22 cellular contexts compared by ENCODE assay signal in the genomic region with DNA sequence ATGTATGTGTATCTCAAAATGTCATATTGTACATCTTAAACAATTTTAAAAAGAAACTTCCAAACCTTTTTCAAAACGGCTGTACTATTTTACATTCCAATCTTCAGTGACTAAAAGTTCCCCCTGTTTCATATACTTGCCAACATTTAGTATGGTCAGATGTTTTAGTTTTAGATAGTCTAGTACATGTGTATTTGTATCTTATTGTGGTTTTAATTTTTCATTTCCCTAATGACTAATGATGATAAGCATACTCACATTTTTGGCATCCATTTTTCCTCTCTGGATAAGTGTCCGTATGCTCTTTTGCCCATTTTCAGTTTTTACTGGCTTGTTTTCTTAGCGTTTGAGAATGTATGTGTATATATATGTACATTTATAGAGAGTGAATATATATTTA.
"Had no signal": no experiment of that assay in that cellular context is flagged by ENCODE, and none has a peak within 500 bp of the region (broad histone marks: within the 10 kb centered on the region; RNA-seq: fewer than 3 reads in every experiment).

No MANE protein-coding gene starts in this region.

- H3K4me1 ChIP-seq: SJSA1 had no signal

- DNase-seq: IMR-90, Kasumi-1, MM.1S, NCI-H1092 treated with DMSO at 0.1 percent for 48 hours, NCI-H1436 treated with DMSO at 0.1 percent for 48 hours, NCI-H1694, NCI-H187 treated with DMSO at 0.1 percent for 48 hours, NCI-H2029 treated with DMSO at 0.1 percent for 48 hours, NCI-H2171 treated with DMSO at 0.1 percent for 48 hours, NCI-H2227 treated with DMSO at 0.1 percent for 48 hours, NCI-H446, NCI-H510A, NCI-H524 treated with DMSO at 0.1 percent for 48 hours, NCI-H69, NCI-H774, Right ventricle myocardium superior, RPMI8226, SIG-M5 had no signal

- H3K36me3 ChIP-seq: SJSA1 had no signal

- H3K27me3 ChIP-seq: SJSA1 had no signal

- H3K4me2 ChIP-seq: KMS-11 had no signal

- ATAC-seq: HepG2 had no signal

- H3K27ac ChIP-seq: KMS-11, SJSA1, SK-N-MC had no signal

- H3K4me3 ChIP-seq: SJSA1, SK-N-MC had no signal

- H3K9ac ChIP-seq: KMS-11 had no signal

- H3K9me3 ChIP-seq: SJSA1 had no signal
